13 cellular contexts compared by ENCODE assay signal in genomic region chr11:2528301-2529050, GRCh38.
DNase-seq lines count a peak whose midpoint lies in the region; ATAC-seq and TF ChIP-seq lines count a peak whose summit lies in the region.
"Had no signal": no experiment of that assay in that cellular context is flagged by ENCODE, and none has a peak within 500 bp of the region (broad histone marks: within the 10 kb centered on the region; RNA-seq: fewer than 3 reads in every experiment).

No MANE protein-coding gene starts in this region.

- H4K91ac ChIP-seq in neuronal stem cell (ENCODE audit: low read depth, low read length, poor library complexity) = no peak overlapping the region

- H2BK12ac ChIP-seq in neuronal stem cell (ENCODE audit: low read length) = peak overlapping the region; percentile 73

- no peak overlapping the region for H2AFZ ChIP-seq in neuronal stem cell (ENCODE audit: low read length)

- H3K9me3 ChIP-seq in BLaER1 (no peaks in the 10 kb centered on the region), endodermal cell (ENCODE audit: control insufficient read depth, low read length) (no peaks in the 10 kb centered on the region), neuronal stem cell (replicated peaks in 1 of 2; ENCODE audit: control insufficient read depth in 2 of 2, insufficient read depth in 1 of 2, low read depth in 1 of 2, low read length in 2 of 2) (no peaks in the 10 kb centered on the region)
- H3K9me3 ChIP-seq: MG63 had no signal

- peak overlapping the region; percentile 31 for H3K23ac ChIP-seq in neuronal stem cell (ENCODE audit: low read depth, low read length, poor library complexity)

- H3K4me1 ChIP-seq in BLaER1 = peaks cover 70% of the 10 kb centered on the region
- H3K4me1 ChIP-seq in endodermal cell (ENCODE audit: control insufficient read depth, insufficient read depth, low read length) = peaks cover 5% of the 10 kb centered on the region
- peaks cover 6 to 10% of the 10 kb centered on the region in 2 donors for H3K4me1 ChIP-seq in neuronal stem cell (ENCODE audit: control insufficient read depth in 2 of 2, insufficient read depth in 1 of 2, low read depth in 1 of 2, low read length in 2 of 2)

- H3K79me1 ChIP-seq in neuronal stem cell (ENCODE audit: low read depth, low read length) = no peaks in the 10 kb centered on the region

- H2BK120ac ChIP-seq in neuronal stem cell (ENCODE audit: low read depth, low read length) = no peak overlapping the region

- no peak for TF ChIP-seq CTCF in endodermal cell (conservative IDR thresholded peaks at IDR 0.05)

- ATAC-seq in HG02763 (IDR thresholded peaks at IDR 0.05; ENCODE audit: unreplicated experiment) = no peak
- no peak for ATAC-seq in HG03095 (IDR thresholded peaks at IDR 0.05; ENCODE audit: unreplicated experiment)
- ATAC-seq: CD8-positive, alpha-beta T cell had no signal

- H2BK15ac ChIP-seq in neuronal stem cell (ENCODE audit: low read length) = peak overlapping the region; percentile 92

- no peak overlapping the region for H4K8ac ChIP-seq in neuronal stem cell (ENCODE audit: low read depth, low read length)

- peaks cover 11% of the 10 kb centered on the region for H3K4me1 Mint-ChIP-seq in endodermal cell
- H3K4me1 Mint-ChIP-seq in activated CD4-positive, alpha-beta T cell treated with anti-CD3 and anti-CD28 coated beads, Interleukin-2, amount 10 ng/mL, durations not matched to agents 7 days and 5 days = peaks cover 44% of the 10 kb centered on the region

- H3K36me3 ChIP-seq in BLaER1 = no peaks in the 10 kb centered on the region
- no peaks in the 10 kb centered on the region for H3K36me3 ChIP-seq in H7 (replicated peaks; ENCODE audit: control insufficient read depth, insufficient read depth, low read length)
- no peaks in the 10 kb centered on the region for H3K36me3 ChIP-seq in endodermal cell (ENCODE audit: control insufficient read depth, insufficient read depth, low read length)
- no peaks in the 10 kb centered on the region for H3K36me3 ChIP-seq in neuronal stem cell (replicated peaks in 1 of 2; ENCODE audit: control insufficient read depth in 2 of 2, insufficient read depth in 2 of 2, low read length in 2 of 2)
- H3K36me3 ChIP-seq: MG63 had no signal

- 85 to 89% methylated on average over 12 to 18 of the region's 18 CpGs for WGBS in endodermal cell (ENCODE audit: insufficient coverage in 1 of 2, insufficient read length in 1 of 2), 2 experiments
- WGBS in neuronal stem cell (ENCODE audit: extremely low coverage in 2 of 2, insufficient read length in 2 of 2, insufficient replicate concordance in 1 of 2), 2 donors = no CpG with 5 or more reads among the region's 18 CpGs

- DNase-seq in H7 (peak; percentile 26), endodermal cell (peak; percentile 35), neuronal stem cell (ENCODE audit: low spot score) (no peak), NCI-H774 (lab: John Stamatoyannopoulos, UW) (no peak)
- DNase-seq in activated CD4-positive, alpha-beta T cell treated with anti-CD3 and anti-CD28 coated beads, Interleukin-2, amount 10 ng/mL, durations not matched to agents 7 days and 5 days = no peak
- DNase-seq: CD8-positive, alpha-beta T cell; MG63; NCI-H1930; NCI-H524; substantia nigra had no signal

- H3K14ac ChIP-seq in neuronal stem cell (ENCODE audit: low read length) = no peak overlapping the region

- no peak overlapping the region for H3K4ac ChIP-seq in neuronal stem cell (ENCODE audit: low read length)

- H3K4me2 ChIP-seq in BLaER1 = peak overlapping the region; percentile 97
- H3K4me2 ChIP-seq in neuronal stem cell (ENCODE audit: insufficient read depth, low read length, poor library complexity, severe bottlenecking) = no peak overlapping the region

- H3K36me3 Mint-ChIP-seq in endodermal cell (ENCODE audit: low read depth) = no peaks in the 10 kb centered on the region
- no peaks in the 10 kb centered on the region for H3K36me3 Mint-ChIP-seq in activated CD4-positive, alpha-beta T cell treated with anti-CD3 and anti-CD28 coated beads, Interleukin-2, amount 10 ng/mL, durations not matched to agents 7 days and 5 days (ENCODE audit: low read depth)

- H3K9ac ChIP-seq in BLaER1 = no peak overlapping the region
- no peak overlapping the region for H3K9ac ChIP-seq in endodermal cell (ENCODE audit: extremely low read depth, low read length, poor library complexity, severe bottlenecking)
- no peak overlapping the region for H3K9ac ChIP-seq in neuronal stem cell (ENCODE audit: low read depth, low read length, poor library complexity)

- no peaks in the 10 kb centered on the region for H3K27me3 ChIP-seq in BLaER1
- H3K27me3 ChIP-seq in H7 (ENCODE audit: control insufficient read depth, insufficient read depth, low read length) = no peaks in the 10 kb centered on the region
- H3K27me3 ChIP-seq in endodermal cell (ENCODE audit: control insufficient read depth, insufficient read depth, low read length, poor library complexity, severe bottlenecking) = no peaks in the 10 kb centered on the region
- H3K27me3 ChIP-seq in neuronal stem cell (ENCODE audit: control insufficient read depth in 3 of 3, insufficient read depth in 3 of 3, low read depth in 1 of 3, low read length in 3 of 3) = peaks cover 0 to 9% (median 4%) of the 10 kb centered on the region in 3 experiments
- H3K27me3 ChIP-seq: MG63 had no signal

- H3K27ac ChIP-seq in BLaER1 (no peak overlapping the region), endodermal cell (ENCODE audit: low read depth, low read length) (no peak overlapping the region), neuronal stem cell (replicated peaks; ENCODE audit: low read length) (no peak overlapping the region)

- H2AK5ac ChIP-seq in neuronal stem cell (ENCODE audit: low read depth, low read length) = peak overlapping the region; percentile 88

- H3K27ac Mint-ChIP-seq in endodermal cell = peak overlapping the region; percentile 52
- no peak overlapping the region for H3K27ac Mint-ChIP-seq in activated CD4-positive, alpha-beta T cell treated with anti-CD3 and anti-CD28 coated beads, Interleukin-2, amount 10 ng/mL, durations not matched to agents 7 days and 5 days
- H3K27ac Mint-ChIP-seq: CD8-positive, alpha-beta T cell had no signal

- H4K20me1 ChIP-seq in BLaER1 = peaks cover 47% of the 10 kb centered on the region

- H3K27me3 Mint-ChIP-seq in endodermal cell (ENCODE audit: insufficient read depth) = peaks cover 30% of the 10 kb centered on the region
- no peaks in the 10 kb centered on the region for H3K27me3 Mint-ChIP-seq in activated CD4-positive, alpha-beta T cell treated with anti-CD3 and anti-CD28 coated beads, Interleukin-2, amount 10 ng/mL, durations not matched to agents 7 days and 5 days

- POLR2A ChIA-PET in activated CD4-positive, alpha-beta T cell treated with anti-CD3 and anti-CD28 coated beads, Interleukin-2, amount 10 ng/mL, durations not matched to agents 7 days and 5 days (lab: Charles Lee) = no interaction called here

- CTCF ChIA-PET in activated CD4-positive, alpha-beta T cell treated with anti-CD3 and anti-CD28 coated beads, Interleukin-2, amount 10 ng/mL, durations not matched to agents 7 days and 5 days (lab: Charles Lee) = interaction anchor here (1.8 kb wide), 1 partner anchor 364 kb away, joined by 6 read pairs; no protein-coding TSS in a partner anchor

- no peaks in the 10 kb centered on the region for H3K9me3 Mint-ChIP-seq in endodermal cell
- H3K9me3 Mint-ChIP-seq in activated CD4-positive, alpha-beta T cell treated with anti-CD3 and anti-CD28 coated beads, Interleukin-2, amount 10 ng/mL, durations not matched to agents 7 days and 5 days = no peaks in the 10 kb centered on the region
- H3K9me3 Mint-ChIP-seq: CD8-positive, alpha-beta T cell had no signal

- H3K18ac ChIP-seq in neuronal stem cell (ENCODE audit: low read length) = peak overlapping the region; percentile 6

- no peak overlapping the region for H3K4me3 Mint-ChIP-seq in endodermal cell
- H3K4me3 Mint-ChIP-seq in activated CD4-positive, alpha-beta T cell treated with anti-CD3 and anti-CD28 coated beads, Interleukin-2, amount 10 ng/mL, durations not matched to agents 7 days and 5 days = no peak overlapping the region
- H3K4me3 Mint-ChIP-seq: CD8-positive, alpha-beta T cell had no signal

- H3K4me3 ChIP-seq in BLaER1 (no peak overlapping the region), H7 (ENCODE audit: insufficient read depth, low read depth, low read length) (no peak overlapping the region), endodermal cell (ENCODE audit: low read length) (no peak overlapping the region), neuronal stem cell (ENCODE audit: low read length in 2 of 2) (no peak overlapping the region)
- H3K4me3 ChIP-seq: MG63 had no signal

- peak overlapping the region; percentile 75 for H2BK5ac ChIP-seq in neuronal stem cell (ENCODE audit: low read length)

Comparison
In these comparisons a context has a peak if more than half of its experiments do, and no peak if none do; other contexts are left out.
1. DNase-seq: peak in H7 (single experiment) and endodermal cell (single experiment); none in neuronal stem cell (single experiment), NCI-H774 (single experiment) and activated CD4-positive, alpha-beta T cell treated with anti-CD3 and anti-CD28 coated beads, Interleukin-2, amount 10 ng/mL, durations not matched to agents 7 days and 5 days (single experiment).